ENCODE assay signal across 15 cellular contexts in genomic region chr16:50679676-50680555, GRCh38. TPM values are rescaled to one million over a fixed set of nuclear protein-coding genes. Genes with fewer than 3 reads are reported as not detected.
DNase-seq lines count a peak whose midpoint lies in the region; ATAC-seq, FAIRE-seq and TF ChIP-seq lines count a peak whose summit lies in the region.
"Had no signal": no experiment of that assay in that cellular context is flagged by ENCODE, and none has a peak within 500 bp of the region (broad histone marks: within the 10 kb centered on the region; RNA-seq: fewer than 3 reads in every experiment).

No MANE protein-coding gene starts in this region.

- BruUV-seq in K562 (replicated peaks; lab: Mats Ljungman, UMichigan) = no TSS peak

- H3K9me3 ChIP-seq in K562 (replicated peaks; ENCODE audit: control insufficient read depth, insufficient read depth, low read depth, low read length) = no peaks in the 10 kb centered on the region
- no peaks in the 10 kb centered on the region for H3K9me3 ChIP-seq in osteoblast (ENCODE audit: low read depth, low read length)
- H3K9me3 ChIP-seq: HAP-1 had no signal

- no peak for FAIRE-seq in K562 (lab: Jason Lieb, UNC)

- no peak for DNase-seq in T-helper 2 cell treated with Interferon-gamma antibody and Interleukin-4, amounts not matched to agents 5 μg/mL and 100 μg/mL, for 36 hours (ENCODE audit: low spot score)
- DNase-seq in T-helper 2 cell = no peak
- DNase-seq in K562 (ENCODE audit: extremely low read depth in 1 of 4, low spot score in 3 of 4) = no peak
- peak; percentile 54 for DNase-seq in osteoblast (ENCODE audit: insufficient read length, low spot score, missing footprints)
- DNase-seq in RWPE1 (ENCODE audit: low spot score) = no peak
- DNase-seq in amygdala (lab: John Stamatoyannopoulos, UW) = no peak
- DNase-seq: 8988T, NCI-H1436 treated with DMSO at 0.1 percent for 48 hours had no signal

- H3K4me1 Mint-ChIP-seq in T-helper 2 cell treated with Interferon-gamma antibody and Interleukin-4, amounts not matched to agents 5 μg/mL and 100 μg/mL, for 36 hours (ENCODE audit: low read depth) = peaks cover 64% of the 10 kb centered on the region
- H3K4me1 Mint-ChIP-seq in IgD-negative memory B cell = peaks cover 37 to 61% (median 49%) of the 10 kb centered on the region in 3 donors
- H3K4me1 Mint-ChIP-seq: WTC11 had no signal

- peak overlapping the region; percentile 93 for H3K4me3 Mint-ChIP-seq in T-helper 2 cell treated with Interferon-gamma antibody and Interleukin-4, amounts not matched to agents 5 μg/mL and 100 μg/mL, for 36 hours
- H3K4me3 Mint-ChIP-seq in IgD-negative memory B cell = peak overlapping the region; percentile 91 to 96 (median 94)
- H3K4me3 Mint-ChIP-seq: WTC11 had no signal

- H3K4me2 ChIP-seq in K562 (ENCODE audit: insufficient read depth, low read length) (no peak overlapping the region), osteoblast (ENCODE audit: insufficient read depth, low read length) (no peak overlapping the region)

- no peak for TF ChIP-seq EP300 in K562 (IDR thresholded peaks at IDR 0.05; ENCODE audit: low read length)

- no peaks in the 10 kb centered on the region for H3K9me1 ChIP-seq in K562 (ENCODE audit: control insufficient read depth, insufficient read depth, low read length)

- H3K4me3 ChIP-seq in K562 = no peak overlapping the region
- H3K4me3 ChIP-seq in osteoblast (ENCODE audit: insufficient read depth, low read length) = no peak overlapping the region
- H3K4me3 ChIP-seq: HAP-1 had no signal

- H3K79me2 ChIP-seq in K562 (ENCODE audit: control insufficient read depth, insufficient read depth, low read length) (no peaks in the 10 kb centered on the region), osteoblast (ENCODE audit: insufficient read depth, low read length) (no peaks in the 10 kb centered on the region)

- H3K27me3 Mint-ChIP-seq in T-helper 2 cell treated with Interferon-gamma antibody and Interleukin-4, amounts not matched to agents 5 μg/mL and 100 μg/mL, for 36 hours (ENCODE audit: low read depth) = no peaks in the 10 kb centered on the region
- peaks cover 2% of the 10 kb centered on the region for H3K27me3 Mint-ChIP-seq in IgD-negative memory B cell

- TF ChIP-seq CTCF in K562 (IDR thresholded peaks at IDR 0.05 in 2 of 3, conservative IDR thresholded peaks at IDR 0.05 in 1 of 3; ENCODE audit: insufficient read depth in 2 of 3, low read depth in 1 of 3, low read length in 3 of 3) = no peak
- no peak for TF ChIP-seq CTCF in osteoblast (IDR thresholded peaks at IDR 0.05; ENCODE audit: extremely low read depth, low read depth, low read length)
- no peak for TF ChIP-seq CTCF in RWPE1 (conservative IDR thresholded peaks at IDR 0.05; ENCODE audit: low read depth)

- no peak overlapping the region for H3K27ac ChIP-seq in K562 (ENCODE audit: extremely low read depth, low read depth, low read length)
- H3K27ac ChIP-seq in osteoblast (ENCODE audit: low read depth, low read length) = no peak overlapping the region
- H3K27ac ChIP-seq in RWPE1 = no peak overlapping the region

- no peaks in the 10 kb centered on the region for H3K4me1 ChIP-seq in K562 (replicated peaks in 1 of 2; ENCODE audit: control insufficient read depth in 2 of 2, insufficient read depth in 2 of 2, low read length in 2 of 2)
- H3K4me1 ChIP-seq in osteoblast (ENCODE audit: insufficient read depth, low read length) = no peaks in the 10 kb centered on the region
- H3K4me1 ChIP-seq: HAP-1 had no signal

- H3K27me3 ChIP-seq in K562 (ENCODE audit: control insufficient read depth in 2 of 2, insufficient read depth in 2 of 2, low read length in 2 of 2) (peaks cover 0 to 34% of the 10 kb centered on the region in 2 experiments; a peak in 2 of 5 replicates), osteoblast (ENCODE audit: insufficient read depth, low read length) (peaks cover 2% of the 10 kb centered on the region)
- H3K27me3 ChIP-seq: dorsolateral prefrontal cortex had no signal

- no peak overlapping the region for H3K9ac ChIP-seq in K562 (ENCODE audit: insufficient read depth in 1 of 2, low read depth in 2 of 2, low read length in 2 of 2)

- no peak for TF ChIP-seq POLR2A in K562 (conservative IDR thresholded peaks at IDR 0.05)

- peaks cover 52% of the 10 kb centered on the region for H3K36me3 Mint-ChIP-seq in T-helper 2 cell treated with Interferon-gamma antibody and Interleukin-4, amounts not matched to agents 5 μg/mL and 100 μg/mL, for 36 hours (ENCODE audit: low read depth)
- H3K36me3 Mint-ChIP-seq in IgD-negative memory B cell = peaks cover 4% of the 10 kb centered on the region
- H3K36me3 Mint-ChIP-seq: WTC11 had no signal

- ATAC-seq in K562 = no peak
- ATAC-seq in GM19395 (IDR thresholded peaks at IDR 0.05; ENCODE audit: unreplicated experiment) = no peak
- ATAC-seq: Right ventricle myocardium inferior, WTC11 had no signal

- H3K36me3 ChIP-seq in K562 (ENCODE audit: control insufficient read depth, insufficient read depth, low read length) (no peaks in the 10 kb centered on the region), osteoblast (ENCODE audit: insufficient read depth, low read length) (no peaks in the 10 kb centered on the region)
- H3K36me3 ChIP-seq: HAP-1 had no signal

- TF ChIP-seq RAD21 in K562 (CRISPR knock-in tag; conservative IDR thresholded peaks at IDR 0.05 in 1 of 2, IDR thresholded peaks at IDR 0.05 in 1 of 2) = no peak

- in situ Hi-C loops in K562 (cut with MboI) = no loop called here

- POLR2A ChIA-PET in K562 (lab: Yijun Ruan, JAX) = interaction anchor here (0.9 kb wide), 1 partner anchor 8 kb away, joined by 3 read pairs; no protein-coding TSS in a partner anchor
- POLR2A ChIA-PET in RWPE1 (lab: Yijun Ruan, JAX; ENCODE audit: low non-redundant PET) = no interaction called here

- no peaks in the 10 kb centered on the region for H3K9me3 Mint-ChIP-seq in T-helper 2 cell treated with Interferon-gamma antibody and Interleukin-4, amounts not matched to agents 5 μg/mL and 100 μg/mL, for 36 hours
- no peaks in the 10 kb centered on the region for H3K9me3 Mint-ChIP-seq in IgD-negative memory B cell
- H3K9me3 Mint-ChIP-seq: WTC11 had no signal

- intact Hi-C loops in K562 (cut with micrococcal nuclease) = no loop called here

- WGBS in K562 (ENCODE audit: insufficient coverage, low coverage, missing lambda C conversion rate) = 2% methylated on average over 6 of the region's 6 CpGs

- H3K27ac Mint-ChIP-seq in T-helper 2 cell treated with Interferon-gamma antibody and Interleukin-4, amounts not matched to agents 5 μg/mL and 100 μg/mL, for 36 hours = peak overlapping the region; percentile 85
- H3K27ac Mint-ChIP-seq in IgD-negative memory B cell = peak overlapping the region; percentile 86 to 99 (median 97)
- H3K27ac Mint-ChIP-seq: WTC11 had no signal

- H2AFZ ChIP-seq in K562 (ENCODE audit: low read depth, low read length) = no peak overlapping the region
- no peak overlapping the region for H2AFZ ChIP-seq in osteoblast (ENCODE audit: low read length)

- H4K20me1 ChIP-seq in K562 (replicated peaks; ENCODE audit: control insufficient read depth, insufficient read depth, low read length) (no peaks in the 10 kb centered on the region), osteoblast (ENCODE audit: insufficient read depth, low read length) (no peaks in the 10 kb centered on the region)

- CTCF ChIA-PET in K562 (lab: Yijun Ruan, JAX; ENCODE audit: low intra/inter-chr PET ratio) = no interaction called here
- CTCF ChIA-PET in RWPE1 (lab: Yijun Ruan, JAX) = no interaction called here

TF ChIP-seq in K562, 482 proteins besides CTCF, POLR2A, EP300 and RAD21 (continues in another document):
- TF ChIP-seq RBM25 (IDR thresholded peaks at IDR 0.05; ENCODE audit: low read depth, low read length, severe bottlenecking) = peak; percentile 61
- no peak for TF ChIP-seq JUNB (CRISPR knock-in tag; conservative IDR thresholded peaks at IDR 0.05)
- no peak for TF ChIP-seq ZNF644 (tag; IDR thresholded peaks at IDR 0.05; ENCODE audit: low read depth)

RNA-seq across cellular contexts. Expression of gene SNX20, which starts 1.2 kb away (rescaled TPM):
- polyA plus RNA-seq in IgD-negative memory B cell (44.6 TPM), K562 (2011; rRNA removed) (not detected in 2 replicates), K562 (2014; fragmentation: Illumina TruSeq; extraction: Trizol) (not detected in 2 replicates), K562 (2014; fragmentation: Nextera tagmentation; extraction: Ambion mirVana) (not detected), K562 (2014; rRNA removed) (not detected in 2 replicates)
- total RNA-seq in K562 (2011; cell fraction: chromatin; rRNA removed; ENCODE audit: low replicate concordance) = not detected in 2 replicates
- not detected in 2 replicates for total RNA-seq in K562 (2011; cell fraction: nucleolus; rRNA removed)
- total RNA-seq in K562 (2011; cell fraction: nucleoplasm; rRNA removed) = not detected in 2 replicates
- total RNA-seq in K562 (2014; rRNA removed) (not detected in 2 replicates), K562 (2014; rRNA removed; fragmentation: Illumina TruSeq; extraction: Trizol) (not detected in 2 replicates), K562 (2015; rRNA removed; fragmentation: Illumina TruSeq; extraction: Trizol) (0.04 TPM in 2 replicates), K562 (2021) (0.07 and 0.13 TPM in 2 replicates), osteoblast (not detected in 2 replicates)
- polyA plus RNA-seq in K562 (2011; cell fraction: cytosol; rRNA removed) = not detected in 2 replicates
- not detected in 2 replicates for polyA plus RNA-seq in K562 (2011; cell fraction: nucleus; rRNA removed)
- 0.03 TPM in 1 of 2 replicates, not detected in the other for polyA plus RNA-seq in K562 (2012)
- polyA minus RNA-seq in K562 (2011; rRNA and poly(A)+ RNA removed) = not detected in 2 replicates
- polyA minus RNA-seq in K562 (2011; cell fraction: cytosol; rRNA and poly(A)+ RNA removed) = not detected in 2 replicates
- not detected in 2 replicates for polyA minus RNA-seq in K562 (2011; cell fraction: nucleus; rRNA and poly(A)+ RNA removed)
- total RNA-seq: fibroblast of villous mesenchyme, WTC11 had no signal

RNA-seq across cellular contexts. Expression of gene NOD2, which starts 13.5 kb away (rescaled TPM):
- polyA plus RNA-seq in IgD-negative memory B cell (0.86 TPM), K562 (2011; rRNA removed) (not detected in 2 replicates), K562 (2014; fragmentation: Illumina TruSeq; extraction: Trizol) (not detected in 2 replicates), K562 (2014; fragmentation: Nextera tagmentation; extraction: Ambion mirVana) (not detected), K562 (2014; rRNA removed) (not detected in 2 replicates)
- total RNA-seq in K562 (2011; cell fraction: chromatin; rRNA removed; ENCODE audit: low replicate concordance) = not detected in 2 replicates
- total RNA-seq in K562 (2011; cell fraction: nucleolus; rRNA removed) = not detected in 2 replicates
- not detected in 2 replicates for total RNA-seq in K562 (2011; cell fraction: nucleoplasm; rRNA removed)
- total RNA-seq in K562 (2014; rRNA removed) (not detected in 2 replicates), K562 (2014; rRNA removed; fragmentation: Illumina TruSeq; extraction: Trizol) (not detected in 2 replicates), K562 (2015; rRNA removed; fragmentation: Illumina TruSeq; extraction: Trizol) (0.04 TPM in 1 of 2 replicates, not detected in the other), K562 (2021) (not detected in 2 replicates), osteoblast (under 0.01 and 0.29 TPM in 2 replicates)
- not detected in 2 replicates for polyA plus RNA-seq in K562 (2011; cell fraction: cytosol; rRNA removed)
- not detected in 2 replicates for polyA plus RNA-seq in K562 (2011; cell fraction: nucleus; rRNA removed)
- 0.18 TPM in 1 of 2 replicates, not detected in the other for polyA plus RNA-seq in K562 (2012)
- 0.30 TPM in 1 of 2 replicates, not detected in the other for polyA minus RNA-seq in K562 (2011; rRNA and poly(A)+ RNA removed)
- not detected in 2 replicates for polyA minus RNA-seq in K562 (2011; cell fraction: cytosol; rRNA and poly(A)+ RNA removed)
- not detected in 2 replicates for polyA minus RNA-seq in K562 (2011; cell fraction: nucleus; rRNA and poly(A)+ RNA removed)
- total RNA-seq: fibroblast of villous mesenchyme had no signal
